ENCODE assay signal across 8 cellular contexts in genomic region chr14:100417466-100417865, GRCh38. TPM values are rescaled to one million over a fixed set of nuclear protein-coding genes. Genes with fewer than 3 reads are reported as not detected.
DNase-seq lines count a peak whose midpoint lies in the region; ATAC-seq, FAIRE-seq and TF ChIP-seq lines count a peak whose summit lies in the region.

No MANE protein-coding gene starts in this region.

- FAIRE-seq in urothelium cell line (lab: Jason Lieb, UNC), result no peak

- intact Hi-C loops in left lung (cut with DNase I), result no loop called here

- H3K9me3 ChIP-seq in left lung, result no peaks in the 10 kb centered on the region

- H3K36me3 ChIP-seq in left lung, result no peaks in the 10 kb centered on the region

- no peak overlapping the region for H3K4me3 ChIP-seq in choroid plexus epithelial cell (ENCODE audit: low read depth, low read length)
- no peak overlapping the region for H3K4me3 ChIP-seq in left lung

- peak; percentile 94 for ATAC-seq in left lung
- ATAC-seq in HG02798 (IDR thresholded peaks at IDR 0.05; ENCODE audit: poor library complexity, unreplicated experiment), result no peak

- peak; percentile 96 for TF ChIP-seq CTCF in choroid plexus epithelial cell (conservative IDR thresholded peaks at IDR 0.05; ENCODE audit: low read depth, low read length)
- TF ChIP-seq CTCF in left lung (IDR thresholded peaks at IDR 0.05), result peak; percentile 21 to 28

- H3K4me1 ChIP-seq in left lung, result peaks cover 0 to 10% of the 10 kb centered on the region in 2 donors

- H3K27ac ChIP-seq in left lung, result no peak overlapping the region

- H3K27me3 ChIP-seq in left lung, result no peaks in the 10 kb centered on the region

- DNase-seq in DMS53 treated with DMSO at 0.1 percent for 48 hours (lab: John Stamatoyannopoulos, UW; ENCODE audit: unreplicated experiment), result peak; percentile 13
- DNase-seq in NCI-H460 (ENCODE audit: extremely low read depth, low read depth), result peak; percentile 95
- peak; percentile 96 for DNase-seq in choroid plexus epithelial cell (ENCODE audit: low read depth)
- DNase-seq in left lung, result no peak
- DNase-seq in urothelium cell line (ENCODE audit: low spot score), result peak; percentile 60
- DNase-seq in KG1 (lab: John Stamatoyannopoulos, UW), result no peak
- no peak for DNase-seq in activated CD4-positive, alpha-beta T cell treated with anti-CD3 and anti-CD28 coated beads for 1 hour

RNA-seq across cellular contexts. Expression of gene WDR25, which starts 41.2 kb away (rescaled TPM):
- 42.9 and 50.7 TPM in 2 replicates for total RNA-seq in NCI-H460 (2014; rRNA removed; shearing (Covaris generic))
- polyA plus RNA-seq in NCI-H460 (2014; cell fraction: nucleus; rRNA removed), result 13.6 and 13.8 TPM in 2 replicates
- total RNA-seq in left lung, result 10 to 100 TPM in 1 of 2 donors, 1 to 10 TPM in 1; 8.4 to 12.1 TPM

Comparison
In these comparisons a context has a peak if more than half of its experiments do, and no peak if none do; other contexts are left out.
1. DNase-seq: peak in DMS53 treated with DMSO at 0.1 percent for 48 hours (single experiment), NCI-H460 (single experiment), choroid plexus epithelial cell (single experiment) and urothelium cell line (single experiment); none in left lung (0 of 2), KG1 (single experiment) and activated CD4-positive, alpha-beta T cell treated with anti-CD3 and anti-CD28 coated beads for 1 hour (single experiment).